Comparison of ENCODE assay signal across 1 cellular context in the genomic region with DNA sequence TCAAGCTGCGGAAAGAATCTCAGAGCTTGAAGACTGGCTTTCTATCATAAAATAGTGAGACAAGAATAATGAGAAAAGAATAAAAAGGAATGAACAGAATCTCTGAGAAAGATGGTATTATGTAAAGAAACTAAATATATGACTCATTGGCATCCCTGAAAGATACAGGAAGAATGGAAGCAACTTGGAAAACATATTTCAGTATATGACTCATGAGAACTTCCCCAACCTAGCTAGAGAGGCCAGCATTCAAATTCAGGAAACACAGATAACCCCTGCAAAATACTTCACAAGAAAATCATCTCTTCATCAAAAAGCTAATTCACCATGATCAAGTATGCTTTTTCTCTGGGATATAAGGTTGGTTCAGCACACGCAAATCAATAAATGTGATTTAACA.
TF ChIP-seq lines count a peak whose summit lies in the region.

No MANE protein-coding gene starts in this region.

TF ChIP-seq in SK-N-SH, 30 proteins besides CTCF, POLR2A, EP300 and RAD21 (continued from another document):
- TF ChIP-seq, protein P1, sequence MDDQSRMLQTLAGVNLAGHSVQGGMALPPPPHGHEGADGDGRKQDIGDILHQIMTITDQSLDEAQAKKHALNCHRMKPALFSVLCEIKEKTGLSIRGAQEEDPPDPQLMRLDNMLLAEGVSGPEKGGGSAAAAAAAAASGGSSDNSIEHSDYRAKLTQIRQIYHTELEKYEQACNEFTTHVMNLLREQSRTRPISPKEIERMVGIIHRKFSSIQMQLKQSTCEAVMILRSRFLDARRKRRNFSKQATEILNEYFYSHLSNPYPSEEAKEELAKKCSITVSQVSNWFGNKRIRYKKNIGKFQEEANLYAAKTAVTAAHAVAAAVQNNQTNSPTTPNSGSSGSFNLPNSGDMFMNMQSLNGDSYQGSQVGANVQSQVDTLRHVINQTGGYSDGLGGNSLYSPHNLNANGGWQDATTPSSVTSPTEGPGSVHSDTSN (IDR thresholded peaks at IDR 0.05): peak; percentile 65
- no peak for TF ChIP-seq EZH2phosphoT487 (IDR thresholded peaks at IDR 0.05; ENCODE audit: borderline replicate concordance, low read depth)
- TF ChIP-seq RFX5 (IDR thresholded peaks at IDR 0.05; ENCODE audit: low read length): no peak
- TF ChIP-seq, protein P2, sequence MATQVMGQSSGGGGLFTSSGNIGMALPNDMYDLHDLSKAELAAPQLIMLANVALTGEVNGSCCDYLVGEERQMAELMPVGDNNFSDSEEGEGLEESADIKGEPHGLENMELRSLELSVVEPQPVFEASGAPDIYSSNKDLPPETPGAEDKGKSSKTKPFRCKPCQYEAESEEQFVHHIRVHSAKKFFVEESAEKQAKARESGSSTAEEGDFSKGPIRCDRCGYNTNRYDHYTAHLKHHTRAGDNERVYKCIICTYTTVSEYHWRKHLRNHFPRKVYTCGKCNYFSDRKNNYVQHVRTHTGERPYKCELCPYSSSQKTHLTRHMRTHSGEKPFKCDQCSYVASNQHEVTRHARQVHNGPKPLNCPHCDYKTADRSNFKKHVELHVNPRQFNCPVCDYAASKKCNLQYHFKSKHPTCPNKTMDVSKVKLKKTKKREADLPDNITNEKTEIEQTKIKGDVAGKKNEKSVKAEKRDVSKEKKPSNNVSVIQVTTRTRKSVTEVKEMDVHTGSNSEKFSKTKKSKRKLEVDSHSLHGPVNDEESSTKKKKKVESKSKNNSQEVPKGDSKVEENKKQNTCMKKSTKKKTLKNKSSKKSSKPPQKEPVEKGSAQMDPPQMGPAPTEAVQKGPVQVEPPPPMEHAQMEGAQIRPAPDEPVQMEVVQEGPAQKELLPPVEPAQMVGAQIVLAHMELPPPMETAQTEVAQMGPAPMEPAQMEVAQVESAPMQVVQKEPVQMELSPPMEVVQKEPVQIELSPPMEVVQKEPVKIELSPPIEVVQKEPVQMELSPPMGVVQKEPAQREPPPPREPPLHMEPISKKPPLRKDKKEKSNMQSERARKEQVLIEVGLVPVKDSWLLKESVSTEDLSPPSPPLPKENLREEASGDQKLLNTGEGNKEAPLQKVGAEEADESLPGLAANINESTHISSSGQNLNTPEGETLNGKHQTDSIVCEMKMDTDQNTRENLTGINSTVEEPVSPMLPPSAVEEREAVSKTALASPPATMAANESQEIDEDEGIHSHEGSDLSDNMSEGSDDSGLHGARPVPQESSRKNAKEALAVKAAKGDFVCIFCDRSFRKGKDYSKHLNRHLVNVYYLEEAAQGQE (IDR thresholded peaks at IDR 0.05; ENCODE audit: low read depth, low read length): no peak
- no peak for TF ChIP-seq FOXM1 (IDR thresholded peaks at IDR 0.05; ENCODE audit: low read depth)
- peak; percentile 31; the same call in 1 of the 2 replicates for TF ChIP-seq POLR2AphosphoS5 (IDR thresholded peaks at IDR 0.05; ENCODE audit: low read depth, low read length)
- no peak for TF ChIP-seq MXI1 (IDR thresholded peaks at IDR 0.05; ENCODE audit: low read depth, low read length)
- no peak for TF ChIP-seq GATA2 (CRISPR knock-in tag; IDR thresholded peaks at IDR 0.05)
- TF ChIP-seq NFIC (IDR thresholded peaks at IDR 0.05; ENCODE audit: borderline replicate concordance): no peak; the same call in 1 of the 2 replicates
- TF ChIP-seq, protein P3, sequence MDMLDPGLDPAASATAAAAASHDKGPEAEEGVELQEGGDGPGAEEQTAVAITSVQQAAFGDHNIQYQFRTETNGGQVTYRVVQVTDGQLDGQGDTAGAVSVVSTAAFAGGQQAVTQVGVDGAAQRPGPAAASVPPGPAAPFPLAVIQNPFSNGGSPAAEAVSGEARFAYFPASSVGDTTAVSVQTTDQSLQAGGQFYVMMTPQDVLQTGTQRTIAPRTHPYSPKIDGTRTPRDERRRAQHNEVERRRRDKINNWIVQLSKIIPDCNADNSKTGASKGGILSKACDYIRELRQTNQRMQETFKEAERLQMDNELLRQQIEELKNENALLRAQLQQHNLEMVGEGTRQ (IDR thresholded peaks at IDR 0.05; ENCODE audit: borderline replicate concordance, low read depth, low read length): no peak
- TF ChIP-seq ELF1 (IDR thresholded peaks at IDR 0.05): peak; percentile 44
- TF ChIP-seq TAF1 (IDR thresholded peaks at IDR 0.05; ENCODE audit: borderline replicate concordance, low read depth, low read length): no peak
- peak; percentile 96 for TF ChIP-seq FOSL2 (IDR thresholded peaks at IDR 0.05; ENCODE audit: borderline replicate concordance, low read depth)
- TF ChIP-seq CHD2 (IDR thresholded peaks at IDR 0.05; ENCODE audit: low read length, partially characterized antibody): no peak
- peak; percentile 93 for TF ChIP-seq JUND (IDR thresholded peaks at IDR 0.05)
- TF ChIP-seq MEF2A (IDR thresholded peaks at IDR 0.05; ENCODE audit: borderline replicate concordance, low read depth): no peak
- TF ChIP-seq, protein P4, sequence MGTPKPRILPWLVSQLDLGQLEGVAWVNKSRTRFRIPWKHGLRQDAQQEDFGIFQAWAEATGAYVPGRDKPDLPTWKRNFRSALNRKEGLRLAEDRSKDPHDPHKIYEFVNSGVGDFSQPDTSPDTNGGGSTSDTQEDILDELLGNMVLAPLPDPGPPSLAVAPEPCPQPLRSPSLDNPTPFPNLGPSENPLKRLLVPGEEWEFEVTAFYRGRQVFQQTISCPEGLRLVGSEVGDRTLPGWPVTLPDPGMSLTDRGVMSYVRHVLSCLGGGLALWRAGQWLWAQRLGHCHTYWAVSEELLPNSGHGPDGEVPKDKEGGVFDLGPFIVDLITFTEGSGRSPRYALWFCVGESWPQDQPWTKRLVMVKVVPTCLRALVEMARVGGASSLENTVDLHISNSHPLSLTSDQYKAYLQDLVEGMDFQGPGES (IDR thresholded peaks at IDR 0.05; ENCODE audit: low read depth, low read length): no peak
- TF ChIP-seq GABPA (IDR thresholded peaks at IDR 0.05; ENCODE audit: low read depth): no peak
- peak; percentile 73 for TF ChIP-seq TCF12 (IDR thresholded peaks at IDR 0.05)
- TF ChIP-seq TEAD4 (IDR thresholded peaks at IDR 0.05; ENCODE audit: borderline replicate concordance, insufficient read depth): peak; percentile 69; the same call in 1 of the 2 replicates
- peak; percentile 31; the same call in 1 of the 2 replicates for TF ChIP-seq RXRA (IDR thresholded peaks at IDR 0.05; ENCODE audit: borderline replicate concordance, low read depth)
- no peak for TF ChIP-seq FOXJ3 (CRISPR knock-in tag; IDR thresholded peaks at IDR 0.05)
- TF ChIP-seq, protein P5, sequence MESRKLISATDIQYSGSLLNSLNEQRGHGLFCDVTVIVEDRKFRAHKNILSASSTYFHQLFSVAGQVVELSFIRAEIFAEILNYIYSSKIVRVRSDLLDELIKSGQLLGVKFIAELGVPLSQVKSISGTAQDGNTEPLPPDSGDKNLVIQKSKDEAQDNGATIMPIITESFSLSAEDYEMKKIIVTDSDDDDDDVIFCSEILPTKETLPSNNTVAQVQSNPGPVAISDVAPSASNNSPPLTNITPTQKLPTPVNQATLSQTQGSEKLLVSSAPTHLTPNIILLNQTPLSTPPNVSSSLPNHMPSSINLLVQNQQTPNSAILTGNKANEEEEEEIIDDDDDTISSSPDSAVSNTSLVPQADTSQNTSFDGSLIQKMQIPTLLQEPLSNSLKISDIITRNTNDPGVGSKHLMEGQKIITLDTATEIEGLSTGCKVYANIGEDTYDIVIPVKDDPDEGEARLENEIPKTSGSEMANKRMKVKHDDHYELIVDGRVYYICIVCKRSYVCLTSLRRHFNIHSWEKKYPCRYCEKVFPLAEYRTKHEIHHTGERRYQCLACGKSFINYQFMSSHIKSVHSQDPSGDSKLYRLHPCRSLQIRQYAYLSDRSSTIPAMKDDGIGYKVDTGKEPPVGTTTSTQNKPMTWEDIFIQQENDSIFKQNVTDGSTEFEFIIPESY (IDR thresholded peaks at IDR 0.05; ENCODE audit: borderline replicate concordance, low read depth): no peak
- no peak for TF ChIP-seq NRF1 (IDR thresholded peaks at IDR 0.05; ENCODE audit: low read depth, low read length)
- no peak for TF ChIP-seq SMC3 (IDR thresholded peaks at IDR 0.05; ENCODE audit: low read depth, low read length)
- TF ChIP-seq YY1 (IDR thresholded peaks at IDR 0.05; ENCODE audit: low read depth): no peak
- no peak for TF ChIP-seq SIN3A (IDR thresholded peaks at IDR 0.05; ENCODE audit: borderline replicate concordance, low read depth, low read length)
- TF ChIP-seq, protein P6, sequence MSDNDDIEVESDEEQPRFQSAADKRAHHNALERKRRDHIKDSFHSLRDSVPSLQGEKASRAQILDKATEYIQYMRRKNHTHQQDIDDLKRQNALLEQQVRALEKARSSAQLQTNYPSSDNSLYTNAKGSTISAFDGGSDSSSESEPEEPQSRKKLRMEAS (IDR thresholded peaks at IDR 0.05; ENCODE audit: low read depth): no peak
- TF ChIP-seq RCOR1 (IDR thresholded peaks at IDR 0.05; ENCODE audit: low read length): no peak
